ENCODE assay signal across 23 cellular contexts in genomic region chr4:7451800-7452199, GRCh38. TPM values are rescaled to one million over a fixed set of nuclear protein-coding genes. Genes with fewer than 3 reads are reported as not detected.
"Had no signal": no experiment of that assay in that cellular context is flagged by ENCODE, and none has a peak within 500 bp of the region (broad histone marks: within the 10 kb centered on the region; RNA-seq: fewer than 3 reads in every experiment).

No MANE protein-coding gene starts in this region.

- H3K9me3 Mint-ChIP-seq: nephron had no signal

- DNase-seq: effector memory CD4-positive, alpha-beta T cell; heart left ventricle; hippocampal formation; kidney glomerular epithelial cell; mesendoderm; naive B cell; sigmoid colon; stimulated activated naive CD4-positive, alpha-beta T cell treated with Interleukin-2 at 50 U/mL for 16 hours; tibial artery had no signal

- H3K27me3 Mint-ChIP-seq: naive B cell had no signal

- H3K4me3 Mint-ChIP-seq: naive B cell, nephron had no signal

- H3K4me1 Mint-ChIP-seq: naive B cell, nephron had no signal

- ATAC-seq: esophagus mucosa had no signal

- H3K9me3 ChIP-seq: heart left ventricle, neutrophil, sigmoid colon, tibial artery had no signal

- H3K36me3 ChIP-seq: heart left ventricle, neutrophil, sigmoid colon, tibial artery had no signal

- H3K4me1 ChIP-seq: heart left ventricle, sigmoid colon, tibial artery had no signal

- H3K27me3 ChIP-seq: heart left ventricle, sigmoid colon had no signal

- FAIRE-seq: endometrium, frontal cortex, islet of Langerhans had no signal

- H3K4me3 ChIP-seq: heart left ventricle, sigmoid colon, skin epidermis, tibial artery had no signal

- H3K27ac ChIP-seq: heart left ventricle, neutrophil, sigmoid colon, skin epidermis, tibial artery had no signal

RNA-seq across cellular contexts. Expression of gene PSAPL1, which starts 17.1 kb away (rescaled TPM):
- total RNA-seq: esophagus mucosa, fibroblast of lung, frontal cortex, glomerular endothelial cell, liver, lung microvascular endothelial cell, osteoblast, pulmonary artery endothelial cell, sigmoid colon, ureter had no signal
- polyA plus RNA-seq: fibroblast of lung, heart left ventricle, liver had no signal
